ENCODE assay signal across 8 cellular contexts in the genomic region with DNA sequence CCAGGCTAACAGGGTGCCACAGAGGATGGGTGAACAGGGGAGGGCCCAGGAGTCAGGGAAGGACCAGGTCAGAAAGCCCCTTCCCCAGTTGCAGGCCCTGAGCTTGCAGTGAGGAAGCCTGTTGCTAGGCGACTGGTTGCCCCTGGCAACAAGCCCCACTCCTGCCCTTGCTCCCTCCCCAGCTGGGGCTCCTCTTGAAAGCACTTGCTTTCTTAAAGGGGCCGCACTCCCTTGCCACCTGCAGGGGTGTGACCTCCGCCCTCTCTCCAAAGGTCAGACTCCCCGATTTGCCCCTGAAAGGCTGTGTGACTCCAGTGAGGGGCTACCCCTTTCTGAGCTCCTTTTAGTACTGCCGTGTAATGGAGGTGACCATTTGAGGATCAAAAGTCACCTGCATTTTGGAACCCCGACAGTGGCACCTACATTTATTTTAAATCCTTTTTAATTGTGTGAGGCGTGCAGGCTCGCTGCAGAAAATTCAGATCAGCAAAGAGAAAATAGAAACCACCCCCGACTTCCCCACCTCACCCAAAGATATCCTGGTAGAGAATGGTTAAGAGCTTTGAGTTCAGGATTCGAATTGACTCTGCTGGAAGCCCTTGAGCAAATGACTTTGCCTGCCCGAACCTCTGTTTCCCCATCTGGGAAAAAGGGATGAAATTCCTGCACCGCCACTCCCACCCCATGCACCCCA. TPM values are rescaled to one million over a fixed set of nuclear protein-coding genes. Genes with fewer than 3 reads are reported as not detected.
DNase-seq lines count a peak whose midpoint lies in the region; ATAC-seq and TF ChIP-seq lines count a peak whose summit lies in the region.

No MANE protein-coding gene starts in this region.

- H3K4me1 Mint-ChIP-seq in type B pancreatic cell (ENCODE audit: unreplicated experiment): peaks cover 17% of the 10 kb centered on the region

- no peak overlapping the region for H3K4me3 ChIP-seq in epithelial cell of esophagus (ENCODE audit: low read length)

- H3K27ac Mint-ChIP-seq in type B pancreatic cell: no peak overlapping the region

- H3K4me3 Mint-ChIP-seq in type B pancreatic cell: no peak overlapping the region

- ATAC-seq in HG02642 (IDR thresholded peaks at IDR 0.05; ENCODE audit: poor library complexity, unreplicated experiment) (peak; percentile 34), HG02610 (IDR thresholded peaks at IDR 0.05; ENCODE audit: unreplicated experiment) (no peak)

- no peak for TF ChIP-seq CTCF in epithelial cell of esophagus (IDR thresholded peaks at IDR 0.05; ENCODE audit: insufficient read depth, low read depth, low read length, missing control alignments)
- no peak for TF ChIP-seq CTCF in type B pancreatic cell (conservative IDR thresholded peaks at IDR 0.05)

- peak; percentile 95 for DNase-seq in DMS 273 (lab: John Stamatoyannopoulos, UW; ENCODE audit: unreplicated experiment)
- peak; percentile 58 to 77 for DNase-seq in SHP77 (lab: John Stamatoyannopoulos, UW)
- peak; percentile 37 for DNase-seq in epithelial cell of esophagus (ENCODE audit: low read depth)
- peak; percentile 65 for DNase-seq in stimulated activated CD8-positive, alpha-beta memory T cell treated with anti-CD3 and anti-CD28 coated beads, Interleukin-4, amount 100 ng/mL, for 48 hours
- DNase-seq in type B pancreatic cell (ENCODE audit: extremely low spot score, unreplicated experiment): no peak
- no peak for DNase-seq in DMS114 treated with DMSO at 0.1 percent for 48 hours (lab: John Stamatoyannopoulos, UW; ENCODE audit: unreplicated experiment)

- no peaks in the 10 kb centered on the region for H3K36me3 Mint-ChIP-seq in type B pancreatic cell

- no peaks in the 10 kb centered on the region for H3K9me3 Mint-ChIP-seq in type B pancreatic cell

- no peaks in the 10 kb centered on the region for H3K27me3 Mint-ChIP-seq in type B pancreatic cell

RNA-seq across cellular contexts. Expression of a gene that starts 4.8 kb away (rescaled TPM):
- total RNA-seq in type B pancreatic cell (ENCODE audit: low replicate concordance): 2.5 and 4.4 TPM in 2 replicates

RNA-seq across cellular contexts. Expression of a gene that starts 36.8 kb away (rescaled TPM):
- 87.1 and 93.6 TPM in 2 replicates for total RNA-seq in type B pancreatic cell (ENCODE audit: low replicate concordance)

RNA-seq across cellular contexts. Expression of a gene that starts 38.8 kb away (rescaled TPM):
- 12.3 and 22.6 TPM in 2 replicates for total RNA-seq in type B pancreatic cell (ENCODE audit: low replicate concordance)

Comparison
In these comparisons a context has a peak if more than half of its experiments do, and no peak if none do; other contexts are left out.
1. DNase-seq: peak in DMS 273 (single experiment), SHP77 (2 of 2), epithelial cell of esophagus (single experiment) and stimulated activated CD8-positive, alpha-beta memory T cell treated with anti-CD3 and anti-CD28 coated beads, Interleukin-4, amount 100 ng/mL, for 48 hours (single experiment); none in type B pancreatic cell (single experiment) and DMS114 treated with DMSO at 0.1 percent for 48 hours (single experiment).